ENCODE assay signal across 8 cellular contexts in genomic region chr6:33428219-33428890, GRCh38. TPM values are rescaled to one million over a fixed set of nuclear protein-coding genes. Genes with fewer than 3 reads are reported as not detected.
DNase-seq lines count a peak whose midpoint lies in the region; ATAC-seq and TF ChIP-seq lines count a peak whose summit lies in the region.

No MANE protein-coding gene starts in this region.

- WGBS in gastroesophageal sphincter (ENCODE audit: low coverage in 1 of 2), 2 donors, result 30% methylated on average over 2 of the region's 33 CpGs; no CpG with 5 or more reads in 1 of the 2 donors

- peak in 3 of 4 experiments; percentile 24 to 42 (median 35) for TF ChIP-seq CTCF in gastroesophageal sphincter (IDR thresholded peaks at IDR 0.05)

- H3K4me3 ChIP-seq in gastroesophageal sphincter, result peak overlapping the region; percentile 0 to 68

- intact Hi-C loops in posterior vena cava (cut with DNase I), result no loop called here

- peak overlapping the region in 3 of 4 donors; percentile 92 to 99 (median 97) for H3K27ac ChIP-seq in gastroesophageal sphincter

- H3K9me3 ChIP-seq in gastroesophageal sphincter, result no peaks in the 10 kb centered on the region

- DNase-seq in NCI-H2171 treated with DMSO at 0.1 percent for 48 hours (lab: John Stamatoyannopoulos, UW) (peak; percentile 15), NCI-H2171 (lab: John Stamatoyannopoulos, UW) (no peak), LoVo (ENCODE audit: low spot score) (peak; percentile 25), posterior vena cava (ENCODE audit: low spot score) (peak; percentile 85), NCI-H1694 (lab: John Stamatoyannopoulos, UW) (no peak), dedifferentiated amniotic fluid mesenchymal stem cell (ENCODE audit: extremely low spot score) (no peak)
- DNase-seq in activated CD8-positive, alpha-beta memory T cell treated with anti-CD3 and anti-CD28 coated beads, Interleukin-2, amount 50 U/mL, for 48 hours, result peak; percentile 70

- no peaks in the 10 kb centered on the region for H3K36me3 ChIP-seq in gastroesophageal sphincter

- TF ChIP-seq EP300 in gastroesophageal sphincter (IDR thresholded peaks at IDR 0.05), result no peak

- ATAC-seq in gastroesophageal sphincter, result no peak

- TF ChIP-seq POLR2A in gastroesophageal sphincter (IDR thresholded peaks at IDR 0.05), result no peak

- H3K27me3 ChIP-seq in gastroesophageal sphincter, result no peaks in the 10 kb centered on the region

- H3K4me1 ChIP-seq in gastroesophageal sphincter, result peaks cover 5 to 91% (median 48%) of the 10 kb centered on the region in 3 donors

RNA-seq across cellular contexts. Expression of gene SYNGAP1, which starts 8.5 kb away (rescaled TPM):
- 10 to 100 TPM in 3 of 4 donors, 1 to 10 TPM in 1; 9.1 to 15.9 (median 12.7) TPM for total RNA-seq in gastroesophageal sphincter
- 10 to 100 TPM; 15.4 to 19.3 TPM for total RNA-seq in posterior vena cava

RNA-seq across cellular contexts. Expression of gene CUTA, which starts 10.4 kb away (rescaled TPM):
- total RNA-seq in gastroesophageal sphincter, result 100 to 1,000 TPM in 3 of 4 donors, 10 to 100 TPM in 1; 90.2 to 144 (median 124) TPM
- total RNA-seq in posterior vena cava, result 100 to 1,000 TPM; 107 to 110 TPM

RNA-seq across cellular contexts. Expression of gene PHF1, which starts 17.5 kb away (rescaled TPM):
- total RNA-seq in gastroesophageal sphincter (10 to 100 TPM; 73.0 to 91.0 (median 86.1) TPM), posterior vena cava (10 to 100 TPM; 46.3 to 67.6 TPM)

RNA-seq across cellular contexts. Expression of gene ZBTB9, which starts 26.0 kb away (rescaled TPM):
- total RNA-seq in gastroesophageal sphincter (1 to 10 TPM; 2.2 to 4.0 (median 3.2) TPM), posterior vena cava (1 to 10 TPM; 3.9 to 5.0 TPM)

RNA-seq across cellular contexts. Expression of gene KIFC1, which starts 36.7 kb away (rescaled TPM):
- under 1 TPM in 2 of 4 donors, not detected in 2; 0.67 to 0.79 TPM for total RNA-seq in gastroesophageal sphincter
- total RNA-seq in posterior vena cava, result 1 to 10 TPM in 1 of 2 donors, under 1 TPM in 1; 0.29 to 1.0 TPM

Comparison
In these comparisons a context has a peak if more than half of its experiments do, and no peak if none do; other contexts are left out.
1. DNase-seq: peak in NCI-H2171 treated with DMSO at 0.1 percent for 48 hours (single experiment), LoVo (single experiment), activated CD8-positive, alpha-beta memory T cell treated with anti-CD3 and anti-CD28 coated beads, Interleukin-2, amount 50 U/mL, for 48 hours (single experiment) and posterior vena cava (single experiment); none in NCI-H2171 (single experiment), NCI-H1694 (single experiment) and dedifferentiated amniotic fluid mesenchymal stem cell (single experiment).